ENCODE assay signal across 17 cellular contexts in the genomic region with DNA sequence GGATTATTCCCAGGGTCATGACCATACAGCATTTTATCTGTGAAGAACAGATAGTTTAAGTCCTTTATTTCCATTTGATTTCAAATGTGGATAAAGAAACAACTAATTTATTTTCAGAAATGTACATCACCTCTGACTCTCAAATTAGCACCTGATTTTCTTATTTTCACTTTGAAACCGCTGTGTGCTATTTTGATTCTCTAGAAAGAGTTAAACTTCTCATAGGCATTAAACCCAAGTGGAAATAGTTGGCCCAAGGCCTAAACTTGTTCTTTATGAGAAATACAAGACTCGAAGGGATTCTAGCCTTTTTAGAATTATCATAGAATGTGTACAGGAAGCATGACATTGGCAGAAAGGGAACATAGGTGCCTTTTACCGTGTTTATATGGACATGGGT.
"Had no signal": no experiment of that assay in that cellular context is flagged by ENCODE, and none has a peak within 500 bp of the region (broad histone marks: within the 10 kb centered on the region; RNA-seq: fewer than 3 reads in every experiment).

No MANE protein-coding gene starts in this region.

- H3K27me3 ChIP-seq: transverse colon, vagina had no signal

- H3K4me3 Mint-ChIP-seq: activated naive CD4-positive, alpha-beta T cell treated with anti-CD3 and anti-CD28 coated beads, Interleukin-2, amount 10 ng/mL, durations not matched to agents 7 days and 5 days; activated naive CD8-positive, alpha-beta T cell treated with anti-CD3 and anti-CD28 coated beads, Interleukin-2, amount 50 U/mL, for 24 hours; activated T-helper 17 cell treated with anti-CD3 and anti-CD28 coated beads, Interleukin-2, amount 50 U/mL, for 72 hours; brain; memory B cell; stimulated activated naive CD8-positive, alpha-beta T cell treated with anti-CD3 and anti-CD28 coated beads, Interleukin-15, Interleukin-2, amounts not matched to agents 100 ng/mL and 50 ng/mL, for 24 hours had no signal

- H3K36me3 Mint-ChIP-seq: activated naive CD4-positive, alpha-beta T cell treated with anti-CD3 and anti-CD28 coated beads, Interleukin-2, amount 10 ng/mL, durations not matched to agents 7 days and 5 days; brain; memory B cell had no signal

- H3K9me3 ChIP-seq: transverse colon, vagina had no signal

- H3K27ac ChIP-seq: dorsolateral prefrontal cortex, transverse colon, vagina had no signal

- H3K36me3 ChIP-seq: transverse colon, vagina had no signal

- ATAC-seq: activated naive CD8-positive, alpha-beta T cell treated with anti-CD3 and anti-CD28 coated beads, Interleukin-2, amount 50 U/mL, for 24 hours; activated T-helper 17 cell treated with anti-CD3 and anti-CD28 coated beads, Interleukin-2, amount 50 U/mL, for 72 hours had no signal

- H3K27ac Mint-ChIP-seq: activated naive CD4-positive, alpha-beta T cell treated with anti-CD3 and anti-CD28 coated beads, Interleukin-2, amount 10 ng/mL, durations not matched to agents 7 days and 5 days; activated naive CD8-positive, alpha-beta T cell treated with anti-CD3 and anti-CD28 coated beads, Interleukin-2, amount 50 U/mL, for 24 hours; activated T-helper 17 cell treated with anti-CD3 and anti-CD28 coated beads, Interleukin-2, amount 50 U/mL, for 72 hours; memory B cell; progenitor cell of endocrine pancreas; stimulated activated naive CD8-positive, alpha-beta T cell treated with anti-CD3 and anti-CD28 coated beads, Interleukin-15, Interleukin-2, amounts not matched to agents 100 ng/mL and 50 ng/mL, for 24 hours had no signal

- H3K4me1 Mint-ChIP-seq: activated naive CD4-positive, alpha-beta T cell treated with anti-CD3 and anti-CD28 coated beads, Interleukin-2, amount 10 ng/mL, durations not matched to agents 7 days and 5 days; activated naive CD8-positive, alpha-beta T cell treated with anti-CD3 and anti-CD28 coated beads, Interleukin-2, amount 50 U/mL, for 24 hours; activated T-helper 17 cell treated with anti-CD3 and anti-CD28 coated beads, Interleukin-2, amount 50 U/mL, for 72 hours had no signal

- H3K4me3 ChIP-seq: dorsolateral prefrontal cortex, transverse colon, vagina had no signal

- H3K4me1 ChIP-seq: transverse colon, vagina had no signal

- H3K27me3 Mint-ChIP-seq: activated naive CD8-positive, alpha-beta T cell treated with anti-CD3 and anti-CD28 coated beads, Interleukin-2, amount 50 U/mL, for 24 hours had no signal

- H3K9me3 Mint-ChIP-seq: activated naive CD4-positive, alpha-beta T cell treated with anti-CD3 and anti-CD28 coated beads, Interleukin-2, amount 10 ng/mL, durations not matched to agents 7 days and 5 days; activated naive CD8-positive, alpha-beta T cell treated with anti-CD3 and anti-CD28 coated beads, Interleukin-2, amount 50 U/mL, for 24 hours; activated T-helper 17 cell treated with anti-CD3 and anti-CD28 coated beads, Interleukin-2, amount 50 U/mL, for 72 hours; stimulated activated naive CD8-positive, alpha-beta T cell treated with anti-CD3 and anti-CD28 coated beads, Interleukin-15, Interleukin-2, amounts not matched to agents 100 ng/mL and 50 ng/mL, for 24 hours had no signal

- DNase-seq: activated CD4-positive, alpha-beta T cell treated with anti-CD3 and anti-CD28 coated beads, Interleukin-2, amount 50 U/mL, for 48 hours; activated naive CD4-positive, alpha-beta T cell treated with anti-CD3 and anti-CD28 coated beads, Interleukin-2, amount 10 ng/mL, durations not matched to agents 7 days and 5 days; activated naive CD8-positive, alpha-beta T cell treated with anti-CD3 and anti-CD28 coated beads, Interleukin-2, amount 50 U/mL, for 24 hours; activated T-cell treated with anti-CD3 and anti-CD28 coated beads for 4 hours; anterior cingulate cortex; central memory CD4-positive, alpha-beta T cell; dorsolateral prefrontal cortex; foreskin fibroblast; occipital lobe; stimulated activated CD4-positive, alpha-beta T cell treated with anti-CD3 and anti-CD28 coated beads, Interleukin-2, amount 100 ng/mL, for 24 hours; transverse colon had no signal
